ENCODE assay signal across 20 cellular contexts in the genomic region with DNA sequence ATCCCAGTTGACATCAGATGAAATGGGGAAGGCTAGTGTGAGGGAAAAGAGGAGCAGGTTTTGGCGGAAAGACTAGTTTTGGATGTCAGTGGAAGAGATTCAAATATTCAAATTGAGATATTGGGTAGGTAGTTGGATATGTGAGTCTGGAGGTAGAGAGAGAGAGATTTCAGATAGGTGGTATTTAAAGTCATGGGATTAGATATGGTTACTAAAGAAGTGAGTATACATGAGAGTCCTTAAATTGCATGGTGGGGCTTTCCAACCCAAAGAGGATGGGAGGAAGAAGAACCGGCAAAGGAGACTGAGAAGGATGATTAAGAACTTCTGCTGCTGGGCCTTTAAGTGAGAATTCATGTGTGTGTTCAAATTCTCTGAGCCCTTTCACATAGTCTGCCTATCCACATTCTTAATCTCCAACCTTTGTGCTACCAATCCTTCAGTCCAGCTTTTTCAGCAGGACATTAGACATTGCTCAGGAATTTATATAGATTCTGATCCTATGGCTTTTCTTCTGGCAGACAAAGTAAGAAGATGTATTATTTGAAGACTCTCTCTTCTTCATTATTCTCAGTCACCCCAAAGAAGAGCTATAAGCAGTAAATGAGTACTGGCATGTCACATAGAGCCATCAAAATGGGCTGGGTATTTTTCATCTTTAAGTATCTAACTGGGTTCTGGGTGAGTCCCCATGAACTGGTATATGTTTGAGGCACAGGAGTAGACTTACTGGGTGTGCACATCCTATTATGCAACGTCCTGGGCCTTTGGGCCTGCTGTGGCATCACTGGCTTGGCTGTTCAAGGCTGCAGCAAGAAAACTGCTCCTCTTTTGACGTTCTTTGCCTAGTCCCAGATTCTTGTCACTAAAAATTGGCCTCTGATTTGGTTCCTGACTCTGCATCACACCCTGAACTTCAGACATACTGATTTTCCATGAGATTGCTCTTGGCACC. TPM values are rescaled to one million over a fixed set of nuclear protein-coding genes. Genes with fewer than 3 reads are reported as not detected.
DNase-seq lines count a peak whose midpoint lies in the region; ATAC-seq and TF ChIP-seq lines count a peak whose summit lies in the region.
"Had no signal": no experiment of that assay in that cellular context is flagged by ENCODE, and none has a peak within 500 bp of the region (broad histone marks: within the 10 kb centered on the region; RNA-seq: fewer than 3 reads in every experiment).

No MANE protein-coding gene starts in this region.

- intact Hi-C loops in activated CD4-positive, alpha-beta T cell treated with anti-CD3 and anti-CD28 coated beads for 36 hours (cut with DNase I, micrococcal nuclease) = no loop called here
- intact Hi-C loops in sciatic nerve (cut with DNase I) = loop anchor here (10.0 kb wide), 1 partner anchor 128 kb away; no protein-coding TSS in a partner anchor
- intact Hi-C loops in CD8-positive, alpha-beta T cell (cut with DNase I, micrococcal nuclease) = loop anchor here in 1 of 2 experiments (2.0 kb wide), 1 partner anchor 24 kb away; no protein-coding TSS in a partner anchor

- no peaks in the 10 kb centered on the region for H3K9me3 ChIP-seq in CD8-positive, alpha-beta T cell (ENCODE audit: low read length)
- H3K9me3 ChIP-seq: gastroesophageal sphincter, Peyer's patch, testis had no signal

- no peaks in the 10 kb centered on the region for H3K27me3 Mint-ChIP-seq in activated CD4-positive, alpha-beta T cell treated with anti-CD3 and anti-CD28 coated beads for 36 hours
- no peaks in the 10 kb centered on the region for H3K27me3 Mint-ChIP-seq in CD8-positive, alpha-beta T cell (ENCODE audit: low read depth)
- H3K27me3 Mint-ChIP-seq in activated CD8-positive, alpha-beta memory T cell treated with anti-CD3 and anti-CD28 coated beads, Interleukin-2, amount 10 ng/mL, durations not matched to agents 7 days and 5 days = no peaks in the 10 kb centered on the region
- H3K27me3 Mint-ChIP-seq: activated naive CD8-positive, alpha-beta T cell treated with anti-CD3 and anti-CD28 coated beads, Interleukin-2, amount 10 ng/mL, durations not matched to agents 7 days and 5 days; CD4-positive, alpha-beta T cell; natural killer cell treated with Interleukin-12 subunit alpha and Interleukin-12 subunit beta and Interleukin-15 and Interleukin-18, amount 100 ng/mL, for 72 hours had no signal

- POLR2A ChIA-PET in activated CD4-positive, alpha-beta T cell treated with anti-CD3 and anti-CD28 coated beads for 36 hours (lab: Charles Lee) = no interaction called here
- POLR2A ChIA-PET in CD8-positive, alpha-beta T cell (lab: Charles Lee) = no interaction called here

- no peaks in the 10 kb centered on the region for H3K4me1 ChIP-seq in CD8-positive, alpha-beta T cell (ENCODE audit: insufficient read depth, low read length)
- H3K4me1 ChIP-seq: Peyer's patch, testis had no signal

- no peak for TF ChIP-seq CTCF in VCaP (conservative IDR thresholded peaks at IDR 0.05)
- no peak for TF ChIP-seq CTCF in CD8-positive, alpha-beta T cell (IDR thresholded peaks at IDR 0.05)

- no peaks in the 10 kb centered on the region for H3K27me3 ChIP-seq in CD8-positive, alpha-beta T cell (ENCODE audit: insufficient read depth, low read length)
- H3K27me3 ChIP-seq: gastroesophageal sphincter, Peyer's patch, testis had no signal

- CTCF ChIA-PET in activated CD4-positive, alpha-beta T cell treated with anti-CD3 and anti-CD28 coated beads for 36 hours (lab: Charles Lee) = interaction anchor here (0.6 to 9.4 kb wide), 8 partner anchors 12 to 136 kb away, joined by 3 to 213 read pairs (median 17); no protein-coding TSS in a partner anchor
- CTCF ChIA-PET in CD8-positive, alpha-beta T cell (lab: Charles Lee) = interaction anchor here (0.6 to 10.8 kb wide), 8 partner anchors 14 to 378 kb away, joined by 3 to 278 read pairs (median 8); no protein-coding TSS in a partner anchor
- CTCF ChIA-PET in activated CD8-positive, alpha-beta memory T cell treated with anti-CD3 and anti-CD28 coated beads, Interleukin-2, amount 10 ng/mL, durations not matched to agents 7 days and 5 days (lab: Charles Lee) = interaction anchor here (1.3 to 4.1 kb wide), 8 partner anchors 15 to 139 kb away, joined by 3 to 47 read pairs (median 8); no protein-coding TSS in a partner anchor

- peaks cover 5% of the 10 kb centered on the region for H3K4me1 Mint-ChIP-seq in activated CD4-positive, alpha-beta T cell treated with anti-CD3 and anti-CD28 coated beads for 36 hours
- H3K4me1 Mint-ChIP-seq in CD8-positive, alpha-beta T cell (ENCODE audit: low read depth) = no peaks in the 10 kb centered on the region
- H3K4me1 Mint-ChIP-seq in activated CD8-positive, alpha-beta memory T cell treated with anti-CD3 and anti-CD28 coated beads, Interleukin-2, amount 10 ng/mL, durations not matched to agents 7 days and 5 days = no peaks in the 10 kb centered on the region
- H3K4me1 Mint-ChIP-seq: activated naive CD8-positive, alpha-beta T cell treated with anti-CD3 and anti-CD28 coated beads, Interleukin-2, amount 10 ng/mL, durations not matched to agents 7 days and 5 days; endodermal cell had no signal

- no peak overlapping the region for H3K4me3 Mint-ChIP-seq in activated CD4-positive, alpha-beta T cell treated with anti-CD3 and anti-CD28 coated beads for 36 hours
- H3K4me3 Mint-ChIP-seq in CD8-positive, alpha-beta T cell = no peak overlapping the region
- no peak overlapping the region for H3K4me3 Mint-ChIP-seq in activated CD8-positive, alpha-beta memory T cell treated with anti-CD3 and anti-CD28 coated beads, Interleukin-2, amount 10 ng/mL, durations not matched to agents 7 days and 5 days
- H3K4me3 Mint-ChIP-seq: activated naive CD8-positive, alpha-beta T cell treated with anti-CD3 and anti-CD28 coated beads, Interleukin-2, amount 10 ng/mL, durations not matched to agents 7 days and 5 days; CD4-positive, alpha-beta T cell; endodermal cell; natural killer cell treated with Interleukin-12 subunit alpha and Interleukin-12 subunit beta and Interleukin-15 and Interleukin-18, amount 100 ng/mL, for 72 hours had no signal

- peak; percentile 55 for ATAC-seq in activated CD4-positive, alpha-beta T cell treated with anti-CD3 and anti-CD28 coated beads for 36 hours
- ATAC-seq in HG02870 (IDR thresholded peaks at IDR 0.05; ENCODE audit: unreplicated experiment) = peak; percentile 59
- peak; percentile 30 for ATAC-seq in sciatic nerve
- no peak for ATAC-seq in CD8-positive, alpha-beta T cell
- no peak for ATAC-seq in activated CD8-positive, alpha-beta memory T cell treated with anti-CD3 and anti-CD28 coated beads, Interleukin-2, amount 10 ng/mL, durations not matched to agents 7 days and 5 days
- ATAC-seq: gastroesophageal sphincter; natural killer cell treated with Interleukin-12 subunit alpha and Interleukin-12 subunit beta and Interleukin-15 and Interleukin-18, amount 100 ng/mL, for 72 hours had no signal

- peaks cover 3% of the 10 kb centered on the region for H3K9me3 Mint-ChIP-seq in activated CD4-positive, alpha-beta T cell treated with anti-CD3 and anti-CD28 coated beads for 36 hours (ENCODE audit: low read depth)
- H3K9me3 Mint-ChIP-seq in CD8-positive, alpha-beta T cell = no peaks in the 10 kb centered on the region
- H3K9me3 Mint-ChIP-seq in activated CD8-positive, alpha-beta memory T cell treated with anti-CD3 and anti-CD28 coated beads, Interleukin-2, amount 10 ng/mL, durations not matched to agents 7 days and 5 days (ENCODE audit: low read depth) = no peaks in the 10 kb centered on the region
- H3K9me3 Mint-ChIP-seq: CD4-positive, alpha-beta T cell; natural killer cell treated with Interleukin-12 subunit alpha and Interleukin-12 subunit beta and Interleukin-15 and Interleukin-18, amount 100 ng/mL, for 72 hours had no signal

- H3K27ac ChIP-seq in VCaP = peak overlapping the region; percentile 10; the same call in 1 of the 2 replicates
- H3K27ac ChIP-seq in CD8-positive, alpha-beta T cell (ENCODE audit: low read depth, low read length) = no peak overlapping the region
- H3K27ac ChIP-seq: gastroesophageal sphincter, Peyer's patch, testis had no signal

- H3K36me3 Mint-ChIP-seq in activated CD4-positive, alpha-beta T cell treated with anti-CD3 and anti-CD28 coated beads for 36 hours (ENCODE audit: low read depth) = peaks cover 2% of the 10 kb centered on the region
- H3K36me3 Mint-ChIP-seq in CD8-positive, alpha-beta T cell = no peaks in the 10 kb centered on the region
- H3K36me3 Mint-ChIP-seq in activated CD8-positive, alpha-beta memory T cell treated with anti-CD3 and anti-CD28 coated beads, Interleukin-2, amount 10 ng/mL, durations not matched to agents 7 days and 5 days = peaks cover 1% of the 10 kb centered on the region
- H3K36me3 Mint-ChIP-seq: natural killer cell treated with Interleukin-12 subunit alpha and Interleukin-12 subunit beta and Interleukin-15 and Interleukin-18, amount 100 ng/mL, for 72 hours had no signal

- H3K27ac Mint-ChIP-seq in activated CD4-positive, alpha-beta T cell treated with anti-CD3 and anti-CD28 coated beads for 36 hours = no peak overlapping the region
- no peak overlapping the region for H3K27ac Mint-ChIP-seq in CD8-positive, alpha-beta T cell
- H3K27ac Mint-ChIP-seq in activated CD8-positive, alpha-beta memory T cell treated with anti-CD3 and anti-CD28 coated beads, Interleukin-2, amount 10 ng/mL, durations not matched to agents 7 days and 5 days = no peak overlapping the region
- H3K27ac Mint-ChIP-seq: activated naive CD8-positive, alpha-beta T cell treated with anti-CD3 and anti-CD28 coated beads, Interleukin-2, amount 10 ng/mL, durations not matched to agents 7 days and 5 days; CD4-positive, alpha-beta T cell; endodermal cell; natural killer cell treated with Interleukin-12 subunit alpha and Interleukin-12 subunit beta and Interleukin-15 and Interleukin-18, amount 100 ng/mL, for 72 hours had no signal

- DNase-seq in activated CD4-positive, alpha-beta T cell treated with anti-CD3 and anti-CD28 coated beads for 36 hours = no peak
- DNase-seq in activated CD4-positive, alpha-beta T cell treated with anti-CD3 and anti-CD28 coated beads, Interleukin-2, amount 50 U/mL, for 1 hour = no peak
- no peak for DNase-seq in sciatic nerve (ENCODE audit: low spot score)
- DNase-seq in CD8-positive, alpha-beta T cell = no peak
- no peak for DNase-seq in NCI-H82 treated with DMSO at 0.1 percent for 48 hours (lab: John Stamatoyannopoulos, UW; ENCODE audit: unreplicated experiment)
- DNase-seq in activated CD8-positive, alpha-beta memory T cell treated with anti-CD3 and anti-CD28 coated beads, Interleukin-2, amount 10 ng/mL, durations not matched to agents 7 days and 5 days = no peak
- DNase-seq: activated CD4-positive, alpha-beta T cell treated with anti-CD3 and anti-CD28 coated beads for 1 hour; activated naive CD8-positive, alpha-beta T cell treated with anti-CD3 and anti-CD28 coated beads, Interleukin-2, amount 10 ng/mL, durations not matched to agents 7 days and 5 days; caudate nucleus; CD4-positive, alpha-beta T cell; endodermal cell; GOT3; NCI-H2029; NCI-H524; Peyer's patch; testis had no signal

- no peaks in the 10 kb centered on the region for H3K36me3 ChIP-seq in CD8-positive, alpha-beta T cell (ENCODE audit: insufficient read depth, low read length)
- H3K36me3 ChIP-seq: gastroesophageal sphincter, Peyer's patch had no signal

- H3K4me3 ChIP-seq in CD8-positive, alpha-beta T cell (ENCODE audit: low read depth, low read length) = no peak overlapping the region
- H3K4me3 ChIP-seq: gastroesophageal sphincter, Peyer's patch, testis had no signal

RNA-seq across cellular contexts. Expression of a gene that starts 33.6 kb away (rescaled TPM):
- 1 to 10 TPM; 6.4 to 8.1 TPM for total RNA-seq in activated CD4-positive, alpha-beta T cell treated with anti-CD3 and anti-CD28 coated beads for 36 hours
- 19.7 TPM for total RNA-seq in sciatic nerve
- total RNA-seq in CD8-positive, alpha-beta T cell = 1 to 10 TPM; 4.4 to 5.0 TPM
- total RNA-seq in activated CD8-positive, alpha-beta memory T cell treated with anti-CD3 and anti-CD28 coated beads, Interleukin-2, amount 10 ng/mL, durations not matched to agents 7 days and 5 days = 10 to 100 TPM in 1 of 2 experiments, 1 to 10 TPM in 1; 7.2 to 12.8 TPM

Comparison
In these comparisons a context has a peak if more than half of its experiments do, and no peak if none do; other contexts are left out.
1. ATAC-seq: peak in activated CD4-positive, alpha-beta T cell treated with anti-CD3 and anti-CD28 coated beads for 36 hours (single experiment), HG02870 (single experiment) and sciatic nerve (single experiment); none in CD8-positive, alpha-beta T cell (single experiment) and activated CD8-positive, alpha-beta memory T cell treated with anti-CD3 and anti-CD28 coated beads, Interleukin-2, amount 10 ng/mL, durations not matched to agents 7 days and 5 days (single experiment).